Comparison of ENCODE assay signal across 23 cellular contexts in the genomic region with DNA sequence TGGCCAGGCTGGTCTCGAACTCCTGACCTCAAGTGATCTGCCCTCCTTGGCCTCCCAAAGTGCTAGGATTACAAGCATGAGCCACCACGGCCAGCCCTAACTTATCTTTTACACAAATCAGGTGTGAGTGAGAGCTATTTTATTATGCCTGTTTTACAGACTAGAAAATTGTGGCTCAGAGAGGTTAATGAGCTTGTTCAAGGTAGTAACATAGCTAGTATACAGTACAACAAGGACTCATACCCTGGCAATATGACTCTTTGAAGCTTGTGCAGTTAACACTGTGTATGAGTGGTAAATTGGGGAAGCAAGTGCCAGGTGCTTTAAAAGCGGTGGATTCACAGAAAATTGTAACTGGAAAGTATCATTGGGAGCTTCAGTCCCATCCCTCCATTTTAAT. TPM values are rescaled to one million over a fixed set of nuclear protein-coding genes. Genes with fewer than 3 reads are reported as not detected.
DNase-seq lines count a peak whose midpoint lies in the region; ATAC-seq and TF ChIP-seq lines count a peak whose summit lies in the region.
"Had no signal": no experiment of that assay in that cellular context is flagged by ENCODE, and none has a peak within 500 bp of the region (broad histone marks: within the 10 kb centered on the region; RNA-seq: fewer than 3 reads in every experiment).

No MANE protein-coding gene starts in this region.

- H3K9ac ChIP-seq in skeletal muscle tissue (ENCODE audit: low read depth in 1 of 3, low read length in 3 of 3) = peak overlapping the region in 1 of 3 donors; percentile 57
- H3K9ac ChIP-seq: BLaER1 had no signal

- TF ChIP-seq CTCF in heart left ventricle (IDR thresholded peaks at IDR 0.05) = no peak
- no peak for TF ChIP-seq CTCF in gastroesophageal sphincter (IDR thresholded peaks at IDR 0.05)
- no peak for TF ChIP-seq CTCF in uterus (IDR thresholded peaks at IDR 0.05)

- H3K4me1 ChIP-seq in heart left ventricle (peaks cover 32 to 98% (median 77%) of the 10 kb centered on the region in 12 donors), gastroesophageal sphincter (peaks cover 34 to 80% (median 51%) of the 10 kb centered on the region in 3 donors), skeletal muscle tissue (ENCODE audit: control insufficient read depth in 3 of 3, insufficient read depth in 3 of 3, low read length in 3 of 3) (peaks cover 68 to 74% (median 72%) of the 10 kb centered on the region in 3 donors), uterus (peaks cover 3 to 5% of the 10 kb centered on the region in 2 donors)

- no peak for TF ChIP-seq POLR2A in heart left ventricle (IDR thresholded peaks at IDR 0.05)
- TF ChIP-seq POLR2A in gastroesophageal sphincter (IDR thresholded peaks at IDR 0.05) = no peak
- no peak for TF ChIP-seq POLR2A in uterus (IDR thresholded peaks at IDR 0.05)

- intact Hi-C loops in heart left ventricle (cut with DNase I) = loop anchor here in 2 of 10 donors (5.0 kb wide), 2 partner anchors 42 to 48 kb away; partner anchors contain the start of gene YPEL2 (in 1 of the 2)
- intact Hi-C loops in Right ventricle myocardium superior (cut with DNase I) = loop anchor here (5.0 kb wide), 1 partner anchor 47 kb away; no protein-coding TSS in a partner anchor
- intact Hi-C loops in uterus (cut with DNase I; ENCODE audit: low total_unique reads) = no loop called here

- H3K9me3 ChIP-seq in heart left ventricle (no peaks in the 10 kb centered on the region), gastroesophageal sphincter (no peaks in the 10 kb centered on the region), skeletal muscle tissue (ENCODE audit: control insufficient read depth in 3 of 3, low read length in 3 of 3) (no peaks in the 10 kb centered on the region), uterus (no peaks in the 10 kb centered on the region)
- H3K9me3 ChIP-seq: BLaER1, ovary had no signal

- ATAC-seq in heart left ventricle (no peak), Right ventricle myocardium superior (ENCODE audit: poor library complexity) (no peak), gastroesophageal sphincter (no peak), HG03045 (IDR thresholded peaks at IDR 0.05; ENCODE audit: unreplicated experiment) (no peak), GM18511 (IDR thresholded peaks at IDR 0.05; ENCODE audit: unreplicated experiment) (no peak), HG03108 (IDR thresholded peaks at IDR 0.05; ENCODE audit: unreplicated experiment) (no peak)
- ATAC-seq: activated CD4-positive, CD25-positive, alpha-beta regulatory T cell treated with anti-CD3 and anti-CD28 coated beads, Interleukin-2, amount 50 U/mL, for 24 hours; activated naive CD4-positive, alpha-beta T cell treated with anti-CD3 and anti-CD28 coated beads, Interleukin-2, amount 50 U/mL, for 72 hours; naive thymus-derived CD8-positive, alpha-beta T cell; stimulated activated naive CD8-positive, alpha-beta T cell treated with anti-CD3 and anti-CD28 coated beads, Interleukin-15, Interleukin-2, amounts not matched to agents 100 U/mL and 50 U/mL, for 24 hours had no signal

- no peak for TF ChIP-seq EP300 in gastroesophageal sphincter (IDR thresholded peaks at IDR 0.05)

- no peak overlapping the region for H3K4me3 ChIP-seq in heart left ventricle
- no peak overlapping the region for H3K4me3 ChIP-seq in gastroesophageal sphincter
- no peak overlapping the region for H3K4me3 ChIP-seq in skeletal muscle tissue (ENCODE audit: low read length in 3 of 3)
- no peak overlapping the region for H3K4me3 ChIP-seq in uterus
- H3K4me3 ChIP-seq: BLaER1, ovary had no signal

- peak overlapping the region; percentile 73 to 99 (median 90) for H3K27ac ChIP-seq in heart left ventricle
- H3K27ac ChIP-seq in gastroesophageal sphincter = peak overlapping the region; percentile 59 to 80 (median 75)
- H3K27ac ChIP-seq in skeletal muscle tissue (ENCODE audit: low read depth, low read length) = peak overlapping the region; percentile 96
- peak overlapping the region; percentile 69 to 96 for H3K27ac ChIP-seq in uterus
- H3K27ac ChIP-seq: BLaER1, epithelial cell of prostate, ovary, RWPE1 had no signal

- DNase-seq in heart left ventricle (no peak), Right ventricle myocardium superior (no peak), uterus (no peak)
- DNase-seq: activated CD8-positive, alpha-beta memory T cell treated with anti-CD3 and anti-CD28 coated beads for 24 hours; activated T-cell treated with anti-CD3 and anti-CD28 coated beads, Interleukin-2, amount 50 U/mL, for 48 hours; foreskin melanocyte; naive thymus-derived CD8-positive, alpha-beta T cell; NCI-H1092 treated with DMSO at 0.1 percent for 48 hours; NCI-H2107; NCI-H524; ovary; stimulated activated CD4-positive, alpha-beta T cell treated with anti-CD3 and anti-CD28 coated beads, Interleukin-2, amount 100 ng/mL, for 24 hours; stimulated activated naive CD8-positive, alpha-beta T cell treated with anti-CD3 and anti-CD28 coated beads, Interleukin-15, Interleukin-2, amounts not matched to agents 100 U/mL and 50 U/mL, for 24 hours had no signal

- no peaks in the 10 kb centered on the region for H3K27me3 ChIP-seq in heart left ventricle
- H3K27me3 ChIP-seq in gastroesophageal sphincter = no peaks in the 10 kb centered on the region
- no peaks in the 10 kb centered on the region for H3K27me3 ChIP-seq in skeletal muscle tissue (ENCODE audit: control insufficient read depth in 3 of 3, insufficient read depth in 3 of 3, low read length in 3 of 3)
- no peaks in the 10 kb centered on the region for H3K27me3 ChIP-seq in uterus
- H3K27me3 ChIP-seq: BLaER1, ovary had no signal

- whole genome bisulfite sequencing in heart left ventricle, 4 donors = 81 to 89% (median 85%) methylated on average over 3 of the region's 3 CpGs
- WGBS in gastroesophageal sphincter (ENCODE audit: low coverage in 1 of 2), 2 donors = 75 to 83% methylated on average over 2 of the region's 3 CpGs

- H3K36me3 ChIP-seq in heart left ventricle (no peaks in the 10 kb centered on the region), gastroesophageal sphincter (no peaks in the 10 kb centered on the region), skeletal muscle tissue (ENCODE audit: control insufficient read depth in 3 of 3, insufficient read depth in 3 of 3, low read length in 3 of 3) (no peaks in the 10 kb centered on the region), uterus (no peaks in the 10 kb centered on the region)
- H3K36me3 ChIP-seq: BLaER1, ovary had no signal

RNA-seq across cellular contexts. Expression of gene YPEL2, which starts 49.0 kb away (rescaled TPM):
- total RNA-seq in heart left ventricle (10 to 100 TPM; 14.9 to 65.5 (median 40.8) TPM), Right ventricle myocardium superior (28.9 TPM), gastroesophageal sphincter (10 to 100 TPM; 35.5 to 47.1 (median 40.6) TPM), skeletal muscle tissue (21.9 TPM), uterus (10 to 100 TPM; 21.2 to 91.7 (median 25.0) TPM)
- 10 to 100 TPM; 11.6 to 15.4 TPM for polyA plus RNA-seq in heart left ventricle
